17 cellular contexts compared by ENCODE assay signal in genomic region chr3:14762701-14763100, GRCh38. TPM values are rescaled to one million over a fixed set of nuclear protein-coding genes. Genes with fewer than 3 reads are reported as not detected.
DNase-seq lines count a peak whose midpoint lies in the region; ATAC-seq and TF ChIP-seq lines count a peak whose summit lies in the region.
"Had no signal": no experiment of that assay in that cellular context is flagged by ENCODE, and none has a peak within 500 bp of the region (broad histone marks: within the 10 kb centered on the region; RNA-seq: fewer than 3 reads in every experiment).

No MANE protein-coding gene starts in this region.

- H3K36me3 ChIP-seq in spleen (no peaks in the 10 kb centered on the region), BE2C (no peaks in the 10 kb centered on the region)
- H3K36me3 ChIP-seq: BLaER1 had no signal

- H3K4me3 ChIP-seq in coronary artery (no peak overlapping the region), spleen (no peak overlapping the region), BE2C (ENCODE audit: low read depth, low read length) (no peak overlapping the region)
- H3K4me3 ChIP-seq: BLaER1, GM23248 had no signal

- H3K27ac ChIP-seq in coronary artery = no peak overlapping the region
- no peak overlapping the region for H3K27ac ChIP-seq in spleen
- H3K27ac ChIP-seq: BLaER1, C4-2B, GM23248 had no signal

- DNase-seq in coronary artery (ENCODE audit: low spot score) (peak; percentile 53), mesenteric fat pad (ENCODE audit: low spot score) (peak; percentile 55), spleen (peak; percentile 32), NCI-H2081 treated with DMSO at 0.1 percent for 48 hours (lab: John Stamatoyannopoulos, UW) (no peak), BE2C (no peak)
- DNase-seq: Caco-2; CD4-positive, CD25-positive, alpha-beta regulatory T cell; CD8-positive, alpha-beta T cell; DMS153; DND-41; GM23248 had no signal

- WGBS in spleen, 5 donors = 86 to 96% (median 90%) methylated on average over 3 of the region's 3 CpGs

- TF ChIP-seq CTCF in coronary artery (IDR thresholded peaks at IDR 0.05) (no peak), spleen (IDR thresholded peaks at IDR 0.05 in 8 of 11, conservative IDR thresholded peaks at IDR 0.05 in 3 of 11) (no peak), BE2C (IDR thresholded peaks at IDR 0.05; ENCODE audit: low read depth, low read length) (no peak)

- TF ChIP-seq POLR2A in spleen (IDR thresholded peaks at IDR 0.05) = no peak

- H3K4me1 ChIP-seq in spleen (peaks cover 0 to 7% (median 0%) of the 10 kb centered on the region in 6 donors), BE2C (no peaks in the 10 kb centered on the region)
- H3K4me1 ChIP-seq: Caco-2 had no signal

- no peak for ATAC-seq in GM19455 (IDR thresholded peaks at IDR 0.05; ENCODE audit: unreplicated experiment)
- ATAC-seq: CD8-positive, alpha-beta T cell; HCT116 had no signal

- no peaks in the 10 kb centered on the region for H3K27me3 ChIP-seq in spleen (replicated peaks in 1 of 7)
- H3K27me3 ChIP-seq in BE2C = no peaks in the 10 kb centered on the region
- H3K27me3 ChIP-seq: BLaER1 had no signal

- H3K9me3 ChIP-seq in spleen (no peaks in the 10 kb centered on the region), BE2C (no peaks in the 10 kb centered on the region)
- H3K9me3 ChIP-seq: BLaER1, Caco-2 had no signal

- intact Hi-C loops in spleen (cut with DNase I; ENCODE audit: low total_unique reads) = no loop called here

RNA-seq across cellular contexts. Expression of gene FGD5, which starts 56.1 kb away (rescaled TPM):
- total RNA-seq in mesenteric fat pad = 38.6 TPM
- 100 to 1,000 TPM in 2 of 7 donors, 10 to 100 TPM in 5; 62.5 to 145 (median 68.7) TPM for total RNA-seq in spleen
- polyA plus RNA-seq in spleen = 10 to 100 TPM in 1 of 3 donors, 1 to 10 TPM in 2; 6.0 to 18.3 (median 6.7) TPM
- 0.39 TPM for polyA plus RNA-seq in BE2C (2012; ENCODE audit: insufficient read depth, insufficient read length, low read depth)
- total RNA-seq: A172; A673; CD8-positive, alpha-beta T cell; GM23248 had no signal
- polyA plus RNA-seq: GM23248 had no signal

Comparison
In these comparisons a context has a peak if more than half of its experiments do, and no peak if none do; other contexts are left out.
1. DNase-seq: peak in coronary artery (single experiment), mesenteric fat pad (single experiment) and spleen (single experiment); none in NCI-H2081 treated with DMSO at 0.1 percent for 48 hours (single experiment) and BE2C (single experiment).